15 cellular contexts compared by ENCODE assay signal in the genomic region with DNA sequence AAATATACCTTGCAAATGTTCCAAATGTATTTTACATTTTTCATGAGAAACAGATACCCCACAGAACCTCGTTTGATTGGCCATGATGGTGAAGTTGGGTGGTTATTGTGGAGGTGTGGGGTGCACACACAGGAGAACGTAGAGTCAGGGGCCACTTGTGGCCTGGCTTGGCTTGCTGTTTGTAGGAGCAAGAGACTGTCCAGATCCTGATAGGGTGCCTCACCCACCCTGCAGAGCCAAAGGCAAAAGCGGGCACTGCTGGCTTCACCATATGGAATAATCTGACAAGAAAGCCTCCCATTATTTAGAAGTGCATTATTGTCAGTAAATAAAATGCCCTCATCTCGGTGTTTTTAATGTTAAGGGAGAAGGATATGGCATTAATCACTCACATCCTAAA.
A peak's percentile ranks its signal among the peaks of the same experiment; 100 is the strongest.
DNase-seq lines count a peak whose midpoint lies in the region; ATAC-seq and TF ChIP-seq lines count a peak whose summit lies in the region.
"Had no signal": no experiment of that assay in that cellular context is flagged by ENCODE, and none has a peak within 500 bp of the region (broad histone marks: within the 10 kb centered on the region; RNA-seq: fewer than 3 reads in every experiment).

No MANE protein-coding gene starts in this region.

- no peak for ATAC-seq in activated CD8-positive, alpha-beta memory T cell treated with anti-CD3 and anti-CD28 coated beads, Interleukin-2, amount 10 ng/mL, durations not matched to agents 7 days and 5 days
- no peak for ATAC-seq in activated CD8-positive, alpha-beta T cell treated with anti-CD3 and anti-CD28 coated beads for 36 hours
- no peak for ATAC-seq in HG02798 (IDR thresholded peaks at IDR 0.05; ENCODE audit: poor library complexity, unreplicated experiment)
- ATAC-seq: HepG2 had no signal

- peaks cover 7% of the 10 kb centered on the region for H3K27me3 Mint-ChIP-seq in activated CD8-positive, alpha-beta memory T cell treated with anti-CD3 and anti-CD28 coated beads, Interleukin-2, amount 10 ng/mL, durations not matched to agents 7 days and 5 days
- H3K27me3 Mint-ChIP-seq in activated CD8-positive, alpha-beta T cell treated with anti-CD3 and anti-CD28 coated beads for 36 hours: peaks cover 6% of the 10 kb centered on the region

- H3K27ac Mint-ChIP-seq in activated CD8-positive, alpha-beta memory T cell treated with anti-CD3 and anti-CD28 coated beads, Interleukin-2, amount 10 ng/mL, durations not matched to agents 7 days and 5 days: no peak overlapping the region
- no peak overlapping the region for H3K27ac Mint-ChIP-seq in activated CD8-positive, alpha-beta T cell treated with anti-CD3 and anti-CD28 coated beads for 36 hours
- H3K27ac Mint-ChIP-seq: CD14-positive monocyte; CD4-positive, alpha-beta memory T cell had no signal

- no peaks in the 10 kb centered on the region for H3K36me3 Mint-ChIP-seq in activated CD8-positive, alpha-beta memory T cell treated with anti-CD3 and anti-CD28 coated beads, Interleukin-2, amount 10 ng/mL, durations not matched to agents 7 days and 5 days
- no peaks in the 10 kb centered on the region for H3K36me3 Mint-ChIP-seq in activated CD8-positive, alpha-beta T cell treated with anti-CD3 and anti-CD28 coated beads for 36 hours (ENCODE audit: low read depth)
- H3K36me3 Mint-ChIP-seq: CD14-positive monocyte; CD4-positive, alpha-beta memory T cell had no signal

- H3K4me3 Mint-ChIP-seq in activated CD8-positive, alpha-beta memory T cell treated with anti-CD3 and anti-CD28 coated beads, Interleukin-2, amount 10 ng/mL, durations not matched to agents 7 days and 5 days: no peak overlapping the region
- no peak overlapping the region for H3K4me3 Mint-ChIP-seq in activated CD8-positive, alpha-beta T cell treated with anti-CD3 and anti-CD28 coated beads for 36 hours
- H3K4me3 Mint-ChIP-seq: CD14-positive monocyte; CD4-positive, alpha-beta memory T cell had no signal

- TF ChIP-seq CTCF in activated CD8-positive, alpha-beta T cell treated with anti-CD3 and anti-CD28 coated beads for 36 hours (IDR thresholded peaks at IDR 0.05): no peak

- no peaks in the 10 kb centered on the region for H3K4me1 Mint-ChIP-seq in activated CD8-positive, alpha-beta memory T cell treated with anti-CD3 and anti-CD28 coated beads, Interleukin-2, amount 10 ng/mL, durations not matched to agents 7 days and 5 days
- no peaks in the 10 kb centered on the region for H3K4me1 Mint-ChIP-seq in activated CD8-positive, alpha-beta T cell treated with anti-CD3 and anti-CD28 coated beads for 36 hours (ENCODE audit: low read depth)
- H3K4me1 Mint-ChIP-seq: CD14-positive monocyte; CD4-positive, alpha-beta memory T cell had no signal

- peak; percentile 3 for DNase-seq in activated CD8-positive, alpha-beta memory T cell treated with anti-CD3 and anti-CD28 coated beads, Interleukin-2, amount 10 ng/mL, durations not matched to agents 7 days and 5 days
- no peak for DNase-seq in activated CD8-positive, alpha-beta memory T cell treated with anti-CD3 and anti-CD28 coated beads for 24 hours
- DNase-seq in ecto neural progenitor cell (ENCODE audit: low spot score) (peak; percentile 26), NOMO-1 treated with DMSO at 0.1 percent for 48 hours (lab: John Stamatoyannopoulos, UW; ENCODE audit: unreplicated experiment) (no peak)
- DNase-seq in stimulated activated CD8-positive, alpha-beta memory T cell treated with anti-CD3 and anti-CD28 coated beads, Interleukin-4, amount 100 ng/mL, for 48 hours: peak; percentile 6
- no peak for DNase-seq in activated CD8-positive, alpha-beta T cell treated with anti-CD3 and anti-CD28 coated beads for 36 hours
- DNase-seq: 8988T; CD4-positive, alpha-beta memory T cell; DMS79; GDM1; GM23248; HCEC 1CT had no signal

- H3K9me3 Mint-ChIP-seq in activated CD8-positive, alpha-beta memory T cell treated with anti-CD3 and anti-CD28 coated beads, Interleukin-2, amount 10 ng/mL, durations not matched to agents 7 days and 5 days (ENCODE audit: low read depth): no peaks in the 10 kb centered on the region
- no peaks in the 10 kb centered on the region for H3K9me3 Mint-ChIP-seq in activated CD8-positive, alpha-beta T cell treated with anti-CD3 and anti-CD28 coated beads for 36 hours

- intact Hi-C loops in activated CD8-positive, alpha-beta T cell treated with anti-CD3 and anti-CD28 coated beads for 36 hours (cut with micrococcal nuclease): no loop called here

- POLR2A ChIA-PET in activated CD8-positive, alpha-beta T cell treated with anti-CD3 and anti-CD28 coated beads for 36 hours (lab: Charles Lee): no interaction called here

- CTCF ChIA-PET in activated CD8-positive, alpha-beta memory T cell treated with anti-CD3 and anti-CD28 coated beads, Interleukin-2, amount 10 ng/mL, durations not matched to agents 7 days and 5 days (lab: Charles Lee): no interaction called here
- CTCF ChIA-PET in activated CD8-positive, alpha-beta T cell treated with anti-CD3 and anti-CD28 coated beads for 36 hours (lab: Charles Lee): no interaction called here

Comparison
In these comparisons a context has a peak if more than half of its experiments do, and no peak if none do; other contexts are left out.
1. DNase-seq: peak in activated CD8-positive, alpha-beta memory T cell treated with anti-CD3 and anti-CD28 coated beads, Interleukin-2, amount 10 ng/mL, durations not matched to agents 7 days and 5 days (single experiment), ecto neural progenitor cell (single experiment) and stimulated activated CD8-positive, alpha-beta memory T cell treated with anti-CD3 and anti-CD28 coated beads, Interleukin-4, amount 100 ng/mL, for 48 hours (single experiment); none in activated CD8-positive, alpha-beta memory T cell treated with anti-CD3 and anti-CD28 coated beads for 24 hours (single experiment), activated CD8-positive, alpha-beta T cell treated with anti-CD3 and anti-CD28 coated beads for 36 hours (single experiment) and NOMO-1 treated with DMSO at 0.1 percent for 48 hours (single experiment).